In the genomic region with DNA sequence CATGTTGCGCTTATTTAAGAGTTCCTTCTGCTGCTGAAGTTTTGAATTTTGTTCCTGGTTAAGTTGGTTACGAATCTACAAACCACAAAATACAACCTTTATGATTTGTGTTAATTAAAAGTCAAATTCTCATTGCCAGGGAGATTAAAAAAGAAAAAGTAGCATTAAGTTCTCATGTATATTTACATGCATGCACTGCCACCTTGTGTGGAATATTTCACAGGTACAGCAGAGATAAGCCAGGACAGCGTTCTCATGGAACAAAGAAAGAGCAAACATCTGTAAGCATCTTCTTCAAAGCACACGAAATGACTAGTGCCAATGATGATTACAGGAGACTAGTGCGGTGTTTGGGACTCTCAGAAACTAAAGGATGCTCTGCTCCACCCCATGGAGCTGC, we compare ENCODE assay signal across 21 cellular contexts. TPM values are rescaled to one million over a fixed set of nuclear protein-coding genes. Genes with fewer than 3 reads are reported as not detected.
DNase-seq lines count a peak whose midpoint lies in the region; ATAC-seq and TF ChIP-seq lines count a peak whose summit lies in the region.
"Had no signal": no experiment of that assay in that cellular context is flagged by ENCODE, and none has a peak within 500 bp of the region (broad histone marks: within the 10 kb centered on the region; RNA-seq: fewer than 3 reads in every experiment).

No MANE protein-coding gene starts in this region.

- DNase-seq in activated CD4-positive, alpha-beta memory T cell treated with anti-CD3 and anti-CD28 coated beads for 36 hours, result peak; percentile 1
- DNase-seq in activated CD4-positive, alpha-beta memory T cell treated with anti-CD3 and anti-CD28 coated beads, Interleukin-2, amount 10 ng/mL, durations not matched to agents 7 days and 5 days, result no peak
- no peak for DNase-seq in thoracic aorta (ENCODE audit: low spot score)
- DNase-seq in DMS 273 (lab: John Stamatoyannopoulos, UW; ENCODE audit: unreplicated experiment), result no peak
- no peak for DNase-seq in NCI-H2081 treated with DMSO at 0.1 percent for 48 hours (lab: John Stamatoyannopoulos, UW)
- DNase-seq in Kasumi-1 (lab: John Stamatoyannopoulos, UW), result no peak
- DNase-seq: activated naive CD8-positive, alpha-beta T cell treated with anti-CD3 and anti-CD28 coated beads for 36 hours; gastrocnemius medialis; left ventricle myocardium superior; midbrain; NCI-H1436 treated with DMSO at 0.1 percent for 48 hours; NCI-H510A; substantia nigra; T-helper 9 cell; upper lobe of right lung had no signal

- H3K36me3 ChIP-seq in gastroesophageal sphincter, result peaks cover 0 to 76% of the 10 kb centered on the region in 2 donors
- no peaks in the 10 kb centered on the region for H3K36me3 ChIP-seq in thoracic aorta

- H3K27me3 ChIP-seq in gastroesophageal sphincter (no peaks in the 10 kb centered on the region), thoracic aorta (replicated peaks; ENCODE audit: insufficient read depth) (no peaks in the 10 kb centered on the region)
- H3K27me3 ChIP-seq: gastrocnemius medialis, upper lobe of right lung had no signal

- ATAC-seq in gastroesophageal sphincter (no peak), thoracic aorta (ENCODE audit: insufficient number of reproducible peaks, low FRiP score, low read depth) (no peak)
- ATAC-seq: gastrocnemius medialis, GM23338, left ventricle myocardium superior, upper lobe of right lung had no signal

- no peak for TF ChIP-seq POLR2A in gastroesophageal sphincter (IDR thresholded peaks at IDR 0.05)

- intact Hi-C loops in activated CD4-positive, alpha-beta memory T cell treated with anti-CD3 and anti-CD28 coated beads for 36 hours (cut with micrococcal nuclease), result no loop called here

- no peak overlapping the region for H3K4me3 ChIP-seq in gastroesophageal sphincter
- H3K4me3 ChIP-seq in thoracic aorta, result no peak overlapping the region
- H3K4me3 ChIP-seq: gastrocnemius medialis, GM23338, upper lobe of right lung had no signal

- no peak overlapping the region for H3K27ac Mint-ChIP-seq in activated CD4-positive, alpha-beta memory T cell treated with anti-CD3 and anti-CD28 coated beads for 36 hours
- H3K27ac Mint-ChIP-seq in activated CD4-positive, alpha-beta memory T cell treated with anti-CD3 and anti-CD28 coated beads, Interleukin-2, amount 10 ng/mL, durations not matched to agents 7 days and 5 days, result no peak overlapping the region
- H3K27ac Mint-ChIP-seq: B cell, GM23338, nephron had no signal

- TF ChIP-seq CTCF in VCaP (conservative IDR thresholded peaks at IDR 0.05), result 0 out of 2 replicates have a peak, but pooled peaks have one; percentile 27
- peak in 3 of 4 experiments; percentile 35 to 51 (median 37) for TF ChIP-seq CTCF in gastroesophageal sphincter (IDR thresholded peaks at IDR 0.05)
- TF ChIP-seq CTCF in thoracic aorta (IDR thresholded peaks at IDR 0.05), result peak; percentile 18

- TF ChIP-seq EP300 in gastroesophageal sphincter (IDR thresholded peaks at IDR 0.05), result no peak

- H3K4me1 Mint-ChIP-seq in activated CD4-positive, alpha-beta memory T cell treated with anti-CD3 and anti-CD28 coated beads for 36 hours (ENCODE audit: low read depth), result peaks cover 8% of the 10 kb centered on the region
- peaks cover 13% of the 10 kb centered on the region for H3K4me1 Mint-ChIP-seq in activated CD4-positive, alpha-beta memory T cell treated with anti-CD3 and anti-CD28 coated beads, Interleukin-2, amount 10 ng/mL, durations not matched to agents 7 days and 5 days
- H3K4me1 Mint-ChIP-seq: B cell, GM23338, nephron had no signal

- no peaks in the 10 kb centered on the region for H3K27me3 Mint-ChIP-seq in activated CD4-positive, alpha-beta memory T cell treated with anti-CD3 and anti-CD28 coated beads for 36 hours
- no peaks in the 10 kb centered on the region for H3K27me3 Mint-ChIP-seq in activated CD4-positive, alpha-beta memory T cell treated with anti-CD3 and anti-CD28 coated beads, Interleukin-2, amount 10 ng/mL, durations not matched to agents 7 days and 5 days
- H3K27me3 Mint-ChIP-seq: activated naive CD8-positive, alpha-beta T cell treated with anti-CD3 and anti-CD28 coated beads for 36 hours; B cell had no signal

- H3K9me3 Mint-ChIP-seq in activated CD4-positive, alpha-beta memory T cell treated with anti-CD3 and anti-CD28 coated beads for 36 hours, result no peaks in the 10 kb centered on the region
- H3K9me3 Mint-ChIP-seq in activated CD4-positive, alpha-beta memory T cell treated with anti-CD3 and anti-CD28 coated beads, Interleukin-2, amount 10 ng/mL, durations not matched to agents 7 days and 5 days, result no peaks in the 10 kb centered on the region
- H3K9me3 Mint-ChIP-seq: activated naive CD8-positive, alpha-beta T cell treated with anti-CD3 and anti-CD28 coated beads for 36 hours; GM23338; nephron had no signal

- peaks cover 6% of the 10 kb centered on the region for H3K36me3 Mint-ChIP-seq in activated CD4-positive, alpha-beta memory T cell treated with anti-CD3 and anti-CD28 coated beads for 36 hours
- H3K36me3 Mint-ChIP-seq in activated CD4-positive, alpha-beta memory T cell treated with anti-CD3 and anti-CD28 coated beads, Interleukin-2, amount 10 ng/mL, durations not matched to agents 7 days and 5 days (ENCODE audit: low read depth), result peaks cover 2% of the 10 kb centered on the region

- H3K9me3 ChIP-seq in gastroesophageal sphincter (no peaks in the 10 kb centered on the region), thoracic aorta (no peaks in the 10 kb centered on the region)
- H3K9me3 ChIP-seq: gastrocnemius medialis, upper lobe of right lung had no signal

- CTCF ChIA-PET in activated CD4-positive, alpha-beta memory T cell treated with anti-CD3 and anti-CD28 coated beads for 36 hours (lab: Charles Lee), result no interaction called here
- CTCF ChIA-PET in activated CD4-positive, alpha-beta memory T cell treated with anti-CD3 and anti-CD28 coated beads, Interleukin-2, amount 10 ng/mL, durations not matched to agents 7 days and 5 days (lab: Charles Lee), result no interaction called here

- H3K4me1 ChIP-seq in gastroesophageal sphincter (no peaks in the 10 kb centered on the region), thoracic aorta (ENCODE audit: control insufficient read depth in 1 of 2, low read depth in 2 of 2) (no peaks in the 10 kb centered on the region)
- H3K4me1 ChIP-seq: gastrocnemius medialis, upper lobe of right lung had no signal

- POLR2A ChIA-PET in activated CD4-positive, alpha-beta memory T cell treated with anti-CD3 and anti-CD28 coated beads for 36 hours (lab: Charles Lee), result no interaction called here
- POLR2A ChIA-PET in activated CD4-positive, alpha-beta memory T cell treated with anti-CD3 and anti-CD28 coated beads, Interleukin-2, amount 10 ng/mL, durations not matched to agents 7 days and 5 days (lab: Charles Lee), result no interaction called here

- WGBS in gastroesophageal sphincter (ENCODE audit: low coverage in 1 of 2), 2 donors, result 69 to 84% methylated on average over 5 of the region's 5 CpGs

- H3K4me3 Mint-ChIP-seq in activated CD4-positive, alpha-beta memory T cell treated with anti-CD3 and anti-CD28 coated beads for 36 hours, result no peak overlapping the region
- H3K4me3 Mint-ChIP-seq in activated CD4-positive, alpha-beta memory T cell treated with anti-CD3 and anti-CD28 coated beads, Interleukin-2, amount 10 ng/mL, durations not matched to agents 7 days and 5 days, result no peak overlapping the region
- H3K4me3 Mint-ChIP-seq: B cell, GM23338, nephron had no signal

- H3K27ac ChIP-seq in VCaP, result no peak overlapping the region
- no peak overlapping the region for H3K27ac ChIP-seq in gastroesophageal sphincter
- H3K27ac ChIP-seq in thoracic aorta, result no peak overlapping the region
- H3K27ac ChIP-seq: epithelial cell of prostate, gastrocnemius medialis, upper lobe of right lung had no signal

RNA-seq across cellular contexts. Expression of a gene that starts 34.2 kb away (rescaled TPM):
- 10 to 100 TPM; 14.9 to 15.9 TPM for total RNA-seq in activated CD4-positive, alpha-beta memory T cell treated with anti-CD3 and anti-CD28 coated beads for 36 hours
- total RNA-seq in activated CD4-positive, alpha-beta memory T cell treated with anti-CD3 and anti-CD28 coated beads, Interleukin-2, amount 10 ng/mL, durations not matched to agents 7 days and 5 days, result 10 to 100 TPM; 17.4 to 17.8 TPM
- total RNA-seq in gastroesophageal sphincter (100 to 1,000 TPM; 128 to 268 (median 205) TPM), thoracic aorta (100 to 1,000 TPM in 1 of 2 donors, 10 to 100 TPM in 1; 97.1 to 159 TPM)

RNA-seq across cellular contexts. Expression of a gene that starts 34.6 kb away (rescaled TPM):
- total RNA-seq in activated CD4-positive, alpha-beta memory T cell treated with anti-CD3 and anti-CD28 coated beads for 36 hours, result 10 to 100 TPM; 41.9 to 48.5 TPM
- 10 to 100 TPM; 35.9 to 39.6 TPM for total RNA-seq in activated CD4-positive, alpha-beta memory T cell treated with anti-CD3 and anti-CD28 coated beads, Interleukin-2, amount 10 ng/mL, durations not matched to agents 7 days and 5 days
- total RNA-seq in gastroesophageal sphincter (1 to 10 TPM; 1.2 to 7.8 (median 3.6) TPM), thoracic aorta (10 to 100 TPM in 1 of 2 donors, 1 to 10 TPM in 1; 8.4 to 18.5 TPM)

Comparison
In these comparisons a context has a peak if more than half of its experiments do, and no peak if none do; other contexts are left out.
1. RNA of a gene that starts 34.2 kb away (total RNA-seq): 128 to 268 TPM in gastroesophageal sphincter and 97.1 to 159 TPM in thoracic aorta; 17.4 to 17.8 TPM in activated CD4-positive, alpha-beta memory T cell treated with anti-CD3 and anti-CD28 coated beads, Interleukin-2, amount 10 ng/mL, durations not matched to agents 7 days and 5 days and 14.9 to 15.9 TPM in activated CD4-positive, alpha-beta memory T cell treated with anti-CD3 and anti-CD28 coated beads for 36 hours; every median in the first group is over 4 times any median in the second.
2. Peak in every context shown above with its lines, with median percentiles within 50 percentile points of each other: CTCF ChIP-seq.